ENCODE assay signal across 3 cellular contexts in the genomic region with DNA sequence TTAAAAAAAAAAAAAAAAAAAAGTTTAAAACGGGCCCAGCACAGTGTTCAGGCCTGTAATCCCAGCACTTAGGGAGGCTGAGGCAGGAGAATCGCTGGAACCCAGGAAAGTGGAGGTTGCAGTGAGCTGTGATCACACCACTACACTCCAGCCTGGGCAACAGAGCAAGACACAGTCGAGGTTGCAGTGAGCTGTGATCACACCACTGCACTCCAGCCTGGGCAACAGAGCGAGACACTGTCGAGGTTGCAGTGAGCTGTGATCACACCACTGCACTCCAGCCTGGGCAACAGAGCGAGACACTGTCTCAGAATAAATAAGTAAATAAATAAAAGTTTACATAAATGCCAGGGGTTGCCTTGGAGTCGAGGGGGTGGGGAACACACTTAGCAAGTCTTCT. TPM values are rescaled to one million over a fixed set of nuclear protein-coding genes. Genes with fewer than 3 reads are reported as not detected.
"Had no signal": no experiment of that assay in that cellular context is flagged by ENCODE, and none has a peak within 500 bp of the region (broad histone marks: within the 10 kb centered on the region; RNA-seq: fewer than 3 reads in every experiment).

No MANE protein-coding gene starts in this region.

RNA-seq across cellular contexts. Expression of gene FBLL1, which starts 5.2 kb away (rescaled TPM):
- total RNA-seq: epithelial cell of proximal tubule, esophagus mucosa, gastrocnemius medialis had no signal
